Comparison of ENCODE assay signal across 17 cellular contexts in the genomic region with DNA sequence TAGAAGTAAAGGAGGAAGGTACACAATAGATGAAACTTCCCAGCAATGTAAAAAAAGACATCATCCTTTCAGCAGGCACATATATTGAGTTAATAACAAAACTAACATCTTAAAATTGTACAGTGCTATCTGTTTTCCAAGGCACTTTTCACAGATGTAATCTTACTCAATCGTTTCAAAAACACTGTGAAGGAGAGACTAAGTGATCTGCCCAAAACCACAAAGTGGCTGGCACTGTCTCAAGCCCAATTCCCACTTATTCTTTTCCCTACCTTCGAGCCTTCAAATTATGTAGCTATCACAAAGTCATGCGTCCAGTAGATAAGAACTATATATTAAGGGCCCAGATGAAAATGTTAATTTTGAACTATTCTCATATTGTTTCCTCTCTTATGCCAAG.
"Had no signal": no experiment of that assay in that cellular context is flagged by ENCODE, and none has a peak within 500 bp of the region (broad histone marks: within the 10 kb centered on the region; RNA-seq: fewer than 3 reads in every experiment).

No MANE protein-coding gene starts in this region.

- H3K36me3 ChIP-seq: adrenal gland, heart right ventricle, ovary, upper lobe of right lung had no signal

- ATAC-seq: activated T-helper 17 cell treated with anti-CD3 and anti-CD28 coated beads, Interleukin-2, amount 50 U/mL, for 72 hours; esophagus mucosa; heart right ventricle; left ventricle myocardium superior; T-helper 17 cell; upper lobe of right lung had no signal

- H3K27me3 ChIP-seq: adrenal gland, heart right ventricle, ovary, upper lobe of right lung had no signal

- H3K27ac ChIP-seq: adrenal gland, dorsolateral prefrontal cortex, heart right ventricle, ovary, upper lobe of right lung had no signal

- H3K4me3 ChIP-seq: adrenal gland, dorsolateral prefrontal cortex, heart right ventricle, ovary, upper lobe of right lung had no signal

- H3K4me1 ChIP-seq: heart right ventricle, upper lobe of right lung had no signal

- H3K9me3 ChIP-seq: adrenal gland, upper lobe of right lung had no signal

- DNase-seq: activated B cell treated with CpG ODN at 0.5 μM for 24 hours; activated CD4-positive, alpha-beta T cell treated with anti-CD3 and anti-CD28 coated beads, Interleukin-2, amount 10 ng/mL, durations not matched to agents 24 days and 14 days; activated CD8-positive, alpha-beta memory T cell treated with anti-CD3 and anti-CD28 coated beads for 24 hours; activated naive CD4-positive, alpha-beta T cell treated with anti-CD3 and anti-CD28 coated beads, Interleukin-2, amount 10 ng/mL, durations not matched to agents 7 days and 5 days; adrenal gland; dorsolateral prefrontal cortex; heart right ventricle; kidney; left ventricle myocardium superior; mesendoderm; nephron progenitor cell; ovary; stimulated activated CD4-positive, alpha-beta T cell treated with anti-CD3 and anti-CD28 coated beads, Interleukin-4, amount 100 ng/mL, for 24 hours; T-helper 17 cell; upper lobe of right lung had no signal
